27 cellular contexts compared by ENCODE assay signal in genomic region chr6:163823577-163823976, GRCh38.
"Had no signal": no experiment of that assay in that cellular context is flagged by ENCODE, and none has a peak within 500 bp of the region (broad histone marks: within the 10 kb centered on the region; RNA-seq: fewer than 3 reads in every experiment).

No MANE protein-coding gene starts in this region.

- H3K27me3 Mint-ChIP-seq: activated T-helper 17 cell treated with anti-CD3 and anti-CD28 coated beads, Interleukin-2, amount 50 U/mL, for 72 hours had no signal

- H3K27me3 ChIP-seq: brain microvascular endothelial cell had no signal

- H3K4me3 Mint-ChIP-seq: activated B cell treated with CpG ODN at 0.5 μM for 24 hours; activated CD8-positive, alpha-beta T cell treated with anti-CD3 and anti-CD28 coated beads for 36 hours; activated naive CD8-positive, alpha-beta T cell; activated T-cell treated with anti-CD3 and anti-CD28 coated beads, Interleukin-2, amount 50 U/mL, for 4 hours; activated T-helper 17 cell treated with anti-CD3 and anti-CD28 coated beads, Interleukin-2, amount 50 U/mL, for 72 hours; central memory CD8-positive, alpha-beta T cell; effector memory CD8-positive, alpha-beta T cell had no signal

- H3K36me3 Mint-ChIP-seq: activated naive CD8-positive, alpha-beta T cell had no signal

- H3K36me3 ChIP-seq: brain microvascular endothelial cell, WERI-Rb-1 had no signal

- H3K4me1 Mint-ChIP-seq: activated B cell treated with CpG ODN at 0.5 μM for 24 hours; activated T-helper 17 cell treated with anti-CD3 and anti-CD28 coated beads, Interleukin-2, amount 50 U/mL, for 72 hours; central memory CD8-positive, alpha-beta T cell had no signal

- H3K9me3 Mint-ChIP-seq: activated B cell treated with CpG ODN at 0.5 μM for 24 hours; activated CD8-positive, alpha-beta T cell treated with anti-CD3 and anti-CD28 coated beads for 36 hours; activated T-cell treated with anti-CD3 and anti-CD28 coated beads, Interleukin-2, amount 50 U/mL, for 4 hours; central memory CD8-positive, alpha-beta T cell had no signal

- H3K27ac ChIP-seq: brain microvascular endothelial cell, WERI-Rb-1 had no signal

- H3K27ac Mint-ChIP-seq: activated B cell treated with CpG ODN at 0.5 μM for 24 hours; activated CD8-positive, alpha-beta T cell treated with anti-CD3 and anti-CD28 coated beads for 36 hours; activated naive CD8-positive, alpha-beta T cell; activated T-helper 17 cell treated with anti-CD3 and anti-CD28 coated beads, Interleukin-2, amount 50 U/mL, for 72 hours; effector memory CD8-positive, alpha-beta T cell had no signal

- ATAC-seq: activated CD8-positive, alpha-beta T cell treated with anti-CD3 and anti-CD28 coated beads for 36 hours; activated T-cell treated with anti-CD3 and anti-CD28 coated beads, Interleukin-2, amount 50 U/mL, for 4 hours; activated T-helper 17 cell treated with anti-CD3 and anti-CD28 coated beads, Interleukin-2, amount 50 U/mL, for 72 hours; effector memory CD8-positive, alpha-beta T cell had no signal

- DNase-seq: activated B cell treated with CpG ODN at 0.5 μM for 24 hours; activated CD4-positive, alpha-beta T cell treated with anti-CD3 and anti-CD28 coated beads for 48 hours; activated CD4-positive, alpha-beta T cell treated with anti-CD3 and anti-CD28 coated beads, Interleukin-2, amount 50 U/mL, for 1 hour; activated CD4-positive, alpha-beta T cell treated with anti-CD3 and anti-CD28 coated beads, Interleukin-2, amount 50 U/mL, for 48 hours; activated CD8-positive, alpha-beta memory T cell treated with anti-CD3 and anti-CD28 coated beads for 24 hours; activated CD8-positive, alpha-beta T cell treated with anti-CD3 and anti-CD28 coated beads for 36 hours; activated effector memory CD4-positive, alpha-beta T cell treated with Interleukin-2 at 50 U/mL for 16 hours; activated gamma-delta T cell treated with Interleukin-2 at 50 U/mL for 16 hours; activated naive CD4-positive, alpha-beta T cell treated with anti-CD3 and anti-CD28 coated beads, Interleukin-2, amount 50 U/mL, for 16 hours; activated naive CD4-positive, alpha-beta T cell treated with Interleukin-2 at 50 U/mL for 16 hours; activated T-cell treated with anti-CD3 and anti-CD28 coated beads, Interleukin-2, amount 50 U/mL, for 4 hours; amniotic stem cell; anterior cingulate cortex; brain microvascular endothelial cell; cortex of kidney; dermis blood vessel endothelial cell; effector CD4-positive, alpha-beta T cell; effector memory CD8-positive, alpha-beta T cell; erythroblast; foreskin fibroblast; head of caudate nucleus; hippocampal formation; T1000; WERI-Rb-1 had no signal
